In the genomic region with DNA sequence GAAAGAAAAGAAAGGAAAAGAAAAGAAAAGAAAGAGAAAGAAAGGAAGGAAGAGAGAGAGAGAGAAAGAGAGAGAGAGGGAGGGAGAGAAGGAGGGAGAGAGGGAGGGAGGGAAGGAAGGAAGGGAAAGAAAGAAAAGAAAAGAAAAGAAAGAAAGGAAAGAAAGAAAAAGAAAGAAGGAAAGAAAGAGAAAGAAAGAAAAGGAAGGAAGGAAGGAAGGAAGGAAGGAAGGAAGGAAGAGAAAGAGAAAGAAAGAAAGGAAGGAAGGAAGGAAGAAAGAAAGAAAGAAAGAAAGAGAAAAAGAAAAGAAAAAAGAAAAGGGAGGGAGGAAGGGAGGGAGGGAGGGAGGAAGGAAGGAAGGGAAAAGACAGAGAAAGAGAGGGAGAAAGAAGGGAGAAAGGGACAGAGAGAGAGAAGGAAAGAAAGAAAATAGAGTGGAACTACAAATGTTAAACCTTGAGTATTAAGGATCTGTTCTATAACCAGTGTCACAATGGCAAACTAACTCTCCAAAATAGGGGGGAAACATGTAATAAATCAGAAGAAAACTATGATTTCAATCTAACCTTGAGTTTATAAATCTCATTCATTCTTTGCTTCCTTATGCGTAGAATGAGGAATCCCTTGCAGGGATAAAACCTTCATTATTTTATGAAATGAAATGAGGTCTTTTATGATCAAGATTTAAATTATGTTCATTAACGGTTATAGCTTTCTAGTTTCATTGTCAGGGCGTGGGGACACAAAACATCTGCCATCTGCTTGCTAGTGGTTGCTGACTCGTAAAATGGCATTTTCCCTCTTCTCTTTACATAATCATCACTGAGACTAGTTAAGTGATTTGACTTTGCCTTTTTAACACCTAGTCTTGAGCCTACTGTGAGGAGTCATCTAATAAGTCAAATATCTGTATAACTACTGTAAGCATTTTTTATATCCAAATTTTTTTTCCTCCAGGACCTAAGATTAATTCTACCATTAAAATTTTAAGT, we compare ENCODE assay signal across 1 cellular context.
TF ChIP-seq lines count a peak whose summit lies in the region.

No MANE protein-coding gene starts in this region.

TF ChIP-seq in K562, 482 proteins besides CTCF, POLR2A, EP300 and RAD21:
- TF ChIP-seq FOSL1 (tag; conservative IDR thresholded peaks at IDR 0.05) (no peak), ADNP (tag; IDR thresholded peaks at IDR 0.05) (no peak), ZC3H8 (IDR thresholded peaks at IDR 0.05) (no peak), RBM22 (IDR thresholded peaks at IDR 0.05; ENCODE audit: low read depth, low read length, poor library complexity, severe bottlenecking) (no peak)
- TF ChIP-seq, protein P1, sequence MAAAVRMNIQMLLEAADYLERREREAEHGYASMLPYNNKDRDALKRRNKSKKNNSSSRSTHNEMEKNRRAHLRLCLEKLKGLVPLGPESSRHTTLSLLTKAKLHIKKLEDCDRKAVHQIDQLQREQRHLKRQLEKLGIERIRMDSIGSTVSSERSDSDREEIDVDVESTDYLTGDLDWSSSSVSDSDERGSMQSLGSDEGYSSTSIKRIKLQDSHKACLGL (CRISPR knock-in tag; IDR thresholded peaks at IDR 0.05; ENCODE audit: borderline replicate concordance, poor library complexity, severe bottlenecking): no peak
- TF ChIP-seq, protein P2, sequence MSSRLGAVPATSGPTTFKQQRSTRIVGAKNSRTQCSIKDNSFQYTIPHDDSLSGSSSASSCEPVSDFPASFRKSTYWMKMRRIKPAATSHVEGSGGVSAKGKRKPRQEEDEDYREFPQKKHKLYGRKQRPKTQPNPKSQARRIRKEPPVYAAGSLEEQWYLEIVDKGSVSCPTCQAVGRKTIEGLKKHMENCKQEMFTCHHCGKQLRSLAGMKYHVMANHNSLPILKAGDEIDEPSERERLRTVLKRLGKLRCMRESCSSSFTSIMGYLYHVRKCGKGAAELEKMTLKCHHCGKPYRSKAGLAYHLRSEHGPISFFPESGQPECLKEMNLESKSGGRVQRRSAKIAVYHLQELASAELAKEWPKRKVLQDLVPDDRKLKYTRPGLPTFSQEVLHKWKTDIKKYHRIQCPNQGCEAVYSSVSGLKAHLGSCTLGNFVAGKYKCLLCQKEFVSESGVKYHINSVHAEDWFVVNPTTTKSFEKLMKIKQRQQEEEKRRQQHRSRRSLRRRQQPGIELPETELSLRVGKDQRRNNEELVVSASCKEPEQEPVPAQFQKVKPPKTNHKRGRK (tag; IDR thresholded peaks at IDR 0.05): peak; percentile 95
